ENCODE assay signal across 8 cellular contexts in the genomic region with DNA sequence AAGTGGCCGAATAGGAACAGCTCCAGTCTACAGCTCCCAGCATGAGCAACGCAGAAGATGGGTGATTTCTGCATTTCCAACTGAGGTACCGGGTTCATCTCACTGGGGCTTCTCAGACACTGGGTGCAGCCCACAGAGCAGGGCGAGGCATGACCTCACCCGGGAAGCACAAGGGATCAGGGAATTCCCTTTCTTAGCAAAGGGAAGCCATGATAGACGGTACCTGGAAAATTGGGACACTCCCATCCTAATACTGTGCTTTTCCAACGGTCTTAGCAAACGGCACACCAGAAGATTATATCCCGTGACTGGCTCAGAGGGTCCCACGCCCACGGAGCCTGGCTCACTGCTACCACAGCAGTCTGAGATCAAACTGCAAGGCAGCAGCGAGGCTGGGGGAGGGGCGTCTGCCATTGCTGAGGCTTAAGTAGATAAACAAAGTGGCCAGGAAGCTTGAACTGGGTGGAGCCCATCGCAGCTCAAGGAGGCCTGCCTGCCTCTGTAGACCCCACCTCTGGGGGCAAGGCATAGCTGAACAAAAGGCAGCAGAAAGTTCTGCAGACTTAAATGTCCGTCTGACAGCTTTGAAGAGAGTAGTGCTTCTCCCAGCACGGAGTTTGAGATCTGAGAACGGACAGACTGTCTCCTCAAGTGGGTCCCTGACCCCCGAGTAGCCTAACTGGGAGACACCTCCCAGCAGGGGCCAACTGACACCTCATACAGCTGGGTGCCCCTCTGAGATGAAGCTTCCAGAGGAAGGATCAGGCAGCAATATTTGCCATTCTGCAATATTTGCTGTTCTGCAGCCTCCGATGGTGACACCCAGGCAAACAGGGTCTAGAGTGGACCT. TPM values are rescaled to one million over a fixed set of nuclear protein-coding genes. Genes with fewer than 3 reads are reported as not detected.
DNase-seq lines count a peak whose midpoint lies in the region; ATAC-seq and TF ChIP-seq lines count a peak whose summit lies in the region.
"Not testable (repeated sequence)": the region's sequence is repeated elsewhere in the genome, so short reads cannot be mapped to it uniquely, and the experiment has no call there.

No MANE protein-coding gene starts in this region.

- peak overlapping the region in 5 of 7 donors; percentile 15 to 98 (median 95) for H3K4me3 Mint-ChIP-seq in CD8-positive, alpha-beta memory T cell
- peak overlapping the region; percentile 97 for H3K4me3 Mint-ChIP-seq in nephron progenitor cell

- not testable (repeated sequence) for H3K36me3 ChIP-seq in CD8-positive, alpha-beta memory T cell (ENCODE audit: insufficient read depth, low read length); HUES48 (ENCODE audit: control insufficient read depth, insufficient read depth, low read length); NT2/D1 (ENCODE audit: insufficient read depth, insufficient read length, low read length); WERI-Rb-1; mammary epithelial cell (ENCODE audit: insufficient read depth, low read length)

- not testable (repeated sequence) for H4K20me1 ChIP-seq in mammary epithelial cell (ENCODE audit: insufficient read depth, low read length)

- not testable (repeated sequence) for ATAC-seq in right cardiac atrium

- H3K4me1 Mint-ChIP-seq in CD8-positive, alpha-beta memory T cell: peaks cover 31 to 46% (median 41%) of the 10 kb centered on the region in 3 donors
- peaks cover 27% of the 10 kb centered on the region for H3K4me1 Mint-ChIP-seq in nephron progenitor cell

- H3K9me3 Mint-ChIP-seq in CD8-positive, alpha-beta memory T cell: not testable (repeated sequence)
- peaks cover 44% of the 10 kb centered on the region for H3K9me3 Mint-ChIP-seq in nephron progenitor cell

- in situ Hi-C loops in mammary epithelial cell (cut with MboI; ENCODE audit: low sequenced_read_pairs in 2 of 2): not testable (repeated sequence)

- POLR2A ChIA-PET in CD8-positive, alpha-beta memory T cell (lab: Charles Lee): not testable (repeated sequence)

- H3K4me1 ChIP-seq in CD8-positive, alpha-beta memory T cell (ENCODE audit: insufficient read depth, low read length): peaks cover 34% of the 10 kb centered on the region
- peaks cover 13% of the 10 kb centered on the region for H3K4me1 ChIP-seq in HUES48 (ENCODE audit: control insufficient read depth, insufficient read depth, low read length)
- H3K4me1 ChIP-seq in NT2/D1 (ENCODE audit: insufficient read depth, insufficient read length); mammary epithelial cell (ENCODE audit: insufficient read depth, low read length); right cardiac atrium (ENCODE audit: control insufficient read depth, insufficient read depth, low read length): not testable (repeated sequence)

- dilution Hi-C loops in mammary epithelial cell (cut with HindIII; ENCODE audit: low sequenced_read_pairs): not testable (repeated sequence)

- H3K27ac Mint-ChIP-seq in CD8-positive, alpha-beta memory T cell: peak overlapping the region in 3 of 8 donors; percentile 32 to 99 (median 98)
- not testable (repeated sequence) for H3K27ac Mint-ChIP-seq in nephron progenitor cell

- H3K4me3 ChIP-seq in CD8-positive, alpha-beta memory T cell (ENCODE audit: low read length); mammary epithelial cell (replicated peaks in 1 of 3; ENCODE audit: insufficient read depth in 1 of 3, low read depth in 2 of 3, low read length in 3 of 3); right cardiac atrium (ENCODE audit: low read length): not testable (repeated sequence)
- H3K4me3 ChIP-seq in HUES48 (ENCODE audit: low read depth, low read length) (peak overlapping the region; percentile 96), NT2/D1 (ENCODE audit: insufficient read length, low read depth) (peak overlapping the region; percentile 4), WERI-Rb-1 (ENCODE audit: low read depth, low read length) (peak overlapping the region; percentile 68)

- peak overlapping the region; percentile 93; the same call in 1 of the 2 replicates for H3K9ac ChIP-seq in HUES48 (ENCODE audit: low read depth, low read length)
- not testable (repeated sequence) for H3K9ac ChIP-seq in NT2/D1 (ENCODE audit: insufficient read length, low read depth); mammary epithelial cell (ENCODE audit: insufficient read depth, low read length)

- 68% methylated on average over 13 of the region's 19 CpGs for WGBS in mammary epithelial cell (ENCODE audit: low coverage, missing lambda C conversion rate)
- WGBS in right cardiac atrium: 67% methylated on average over 19 of the region's 19 CpGs

- not testable (repeated sequence) for DNase-seq in CD8-positive, alpha-beta memory T cell; mammary epithelial cell
- DNase-seq in NT2/D1 (ENCODE audit: low read depth, low spot score) (peak; percentile 8), WERI-Rb-1 (peak; percentile 92), right cardiac atrium (peak; percentile 23 to 65 (median 56)), nephron progenitor cell (peak; percentile 27)
- DNase-seq in stimulated activated CD8-positive, alpha-beta memory T cell treated with anti-CD3 and anti-CD28 coated beads, Interleukin-4, amount 100 ng/mL, for 48 hours: peak; percentile 31

- BruUV-seq in mammary epithelial cell (replicated peaks; lab: Mats Ljungman, UMichigan): not testable (repeated sequence)

- not testable (repeated sequence) for TF ChIP-seq CTCF in WERI-Rb-1 (IDR thresholded peaks at IDR 0.05; ENCODE audit: low read depth, low read length); mammary epithelial cell (conservative IDR thresholded peaks at IDR 0.05 in 1 of 2, IDR thresholded peaks at IDR 0.05 in 1 of 2; ENCODE audit: extremely low read depth in 1 of 2, insufficient read depth in 1 of 2, low read depth in 1 of 2, low read length in 2 of 2); nephron progenitor cell (IDR thresholded peaks at IDR 0.05)

- H3K27me3 ChIP-seq in CD8-positive, alpha-beta memory T cell (ENCODE audit: insufficient read depth, low read length, poor library complexity, severe bottlenecking); HUES48 (ENCODE audit: control insufficient read depth, insufficient read depth, low read length); NT2/D1 (ENCODE audit: insufficient read depth, insufficient read length); WERI-Rb-1 (ENCODE audit: insufficient read depth, low read depth, severe bottlenecking); mammary epithelial cell (ENCODE audit: insufficient read depth, low read length); right cardiac atrium (ENCODE audit: control insufficient read depth, insufficient read depth): not testable (repeated sequence)

- not testable (repeated sequence) for H3K4me2 ChIP-seq in mammary epithelial cell (ENCODE audit: insufficient read depth, low read depth, low read length)

- not testable (repeated sequence) for H3K27ac ChIP-seq in CD8-positive, alpha-beta memory T cell (ENCODE audit: low read depth, low read length); mammary epithelial cell (ENCODE audit: insufficient read depth, low read depth, low read length); right cardiac atrium (ENCODE audit: low read length)
- peak overlapping the region; percentile 60 for H3K27ac ChIP-seq in HUES48 (ENCODE audit: low read depth, low read length)
- peak overlapping the region; percentile 85 for H3K27ac ChIP-seq in WERI-Rb-1

- H3K79me2 ChIP-seq in mammary epithelial cell (ENCODE audit: insufficient read depth, low read length): peaks cover 37% of the 10 kb centered on the region

- CTCF ChIA-PET in CD8-positive, alpha-beta memory T cell (lab: Charles Lee); mammary epithelial cell (lab: Charles Lee; ENCODE audit: low non-redundant PET): not testable (repeated sequence)

- peaks cover 9 to 22% of the 10 kb centered on the region in 2 donors for H3K27me3 Mint-ChIP-seq in CD8-positive, alpha-beta memory T cell
- H3K27me3 Mint-ChIP-seq in nephron progenitor cell (ENCODE audit: low read depth, poor library complexity): peaks cover 17% of the 10 kb centered on the region

- H2AFZ ChIP-seq in mammary epithelial cell (ENCODE audit: low read depth, low read length): peak overlapping the region; percentile 9

- intact Hi-C loops in mammary epithelial cell (cut with micrococcal nuclease); right cardiac atrium (cut with DNase I): not testable (repeated sequence)

- not testable (repeated sequence) for H3K36me3 Mint-ChIP-seq in CD8-positive, alpha-beta memory T cell; nephron progenitor cell (ENCODE audit: low read depth)

- not testable (repeated sequence) for H3K9me3 ChIP-seq in CD8-positive, alpha-beta memory T cell (ENCODE audit: low read length); HUES48 (ENCODE audit: control insufficient read depth, insufficient read depth, low read length); NT2/D1 (ENCODE audit: insufficient read depth, low read length); mammary epithelial cell (replicated peaks; ENCODE audit: insufficient read depth, low read length); right cardiac atrium (ENCODE audit: control insufficient read depth, low read length)
- H3K9me3 ChIP-seq in WERI-Rb-1 (ENCODE audit: severe bottlenecking): peaks cover 12% of the 10 kb centered on the region

RNA-seq across cellular contexts. Expression of a gene that starts 1.2 kb away (rescaled TPM):
- total RNA-seq in CD8-positive, alpha-beta memory T cell: 10 to 100 TPM; 28.4 to 33.9 TPM
- polyA plus RNA-seq in CD8-positive, alpha-beta memory T cell: 30.3 TPM
- total RNA-seq in mammary epithelial cell: 10 to 100 TPM; 19.3 to 22.7 TPM
- polyA plus RNA-seq in mammary epithelial cell: 25.3 TPM
- 10.9 TPM for polyA minus RNA-seq in mammary epithelial cell
- 10 to 100 TPM; 13.5 to 20.9 (median 17.3) TPM for total RNA-seq in right cardiac atrium
- polyA plus RNA-seq in right cardiac atrium: 21.2 TPM
